1 cellular context compared by ENCODE assay signal in the genomic region with DNA sequence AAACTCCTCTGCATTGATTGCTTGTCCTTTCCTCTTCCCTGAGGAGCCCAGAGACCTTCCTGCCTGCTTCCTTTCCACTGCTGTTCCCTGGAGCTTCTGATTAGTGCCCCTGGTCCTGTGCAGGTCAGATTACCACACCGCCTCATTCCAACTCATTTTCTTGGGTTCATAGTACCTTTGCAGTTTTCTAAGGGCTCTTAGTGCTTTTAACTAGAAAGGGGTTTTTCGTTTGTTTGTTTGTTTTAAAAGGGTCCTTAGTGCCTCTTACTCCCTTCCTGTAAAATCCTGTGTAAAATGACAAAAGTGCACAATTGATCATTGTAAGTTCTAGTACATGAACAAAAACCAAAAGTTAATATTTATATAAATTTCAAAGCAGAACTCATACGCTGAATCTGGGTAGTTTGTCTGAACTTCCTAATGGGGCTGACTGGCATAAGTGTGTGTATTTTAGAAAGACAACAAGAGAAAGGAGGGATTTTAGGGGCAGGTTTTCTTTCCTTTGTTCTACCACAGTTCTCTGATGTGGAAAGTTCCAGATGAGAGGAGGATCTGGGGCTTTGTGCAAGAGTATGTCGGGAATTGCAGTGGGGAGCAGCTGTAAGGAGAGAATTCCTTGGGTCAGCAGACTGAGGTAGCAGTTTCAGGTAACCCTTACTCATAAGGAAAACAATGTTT.
TF ChIP-seq lines count a peak whose summit lies in the region.

No MANE protein-coding gene starts in this region.

TF ChIP-seq in HepG2, 621 proteins besides CTCF, POLR2A, EP300 and RAD21 (continued from another document and continues in another):
- TF ChIP-seq, protein P1, sequence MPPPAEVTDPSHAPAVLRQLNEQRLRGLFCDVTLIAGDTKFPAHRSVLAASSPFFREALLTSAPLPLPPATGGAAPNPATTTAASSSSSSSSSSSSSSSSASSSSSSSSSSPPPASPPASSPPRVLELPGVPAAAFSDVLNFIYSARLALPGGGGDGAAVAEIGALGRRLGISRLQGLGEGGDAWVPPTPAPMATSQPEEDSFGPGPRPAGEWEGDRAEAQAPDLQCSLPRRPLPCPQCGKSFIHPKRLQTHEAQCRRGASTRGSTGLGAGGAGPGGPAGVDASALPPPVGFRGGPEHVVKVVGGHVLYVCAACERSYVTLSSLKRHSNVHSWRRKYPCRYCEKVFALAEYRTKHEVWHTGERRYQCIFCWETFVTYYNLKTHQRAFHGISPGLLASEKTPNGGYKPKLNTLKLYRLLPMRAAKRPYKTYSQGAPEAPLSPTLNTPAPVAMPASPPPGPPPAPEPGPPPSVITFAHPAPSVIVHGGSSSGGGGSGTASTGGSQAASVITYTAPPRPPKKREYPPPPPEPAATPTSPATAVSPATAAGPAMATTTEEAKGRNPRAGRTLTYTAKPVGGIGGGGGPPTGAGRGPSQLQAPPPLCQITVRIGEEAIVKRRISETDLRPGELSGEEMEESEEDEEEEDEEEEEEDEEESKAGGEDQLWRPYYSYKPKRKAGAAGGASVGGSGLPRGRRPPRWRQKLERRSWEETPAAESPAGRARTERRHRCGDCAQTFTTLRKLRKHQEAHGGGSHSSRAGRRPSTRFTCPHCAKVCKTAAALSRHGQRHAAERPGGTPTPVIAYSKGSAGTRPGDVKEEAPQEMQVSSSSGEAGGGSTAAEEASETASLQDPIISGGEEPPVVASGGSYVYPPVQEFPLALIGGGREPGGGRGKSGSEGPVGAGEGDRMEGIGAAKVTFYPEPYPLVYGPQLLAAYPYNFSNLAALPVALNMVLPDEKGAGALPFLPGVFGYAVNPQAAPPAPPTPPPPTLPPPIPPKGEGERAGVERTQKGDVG (CRISPR knock-in tag; IDR thresholded peaks at IDR 0.05; ENCODE audit: borderline replicate concordance), result no peak
- TF ChIP-seq ZSCAN30 (CRISPR knock-in tag; IDR thresholded peaks at IDR 0.05) (no peak), FLYWCH1 (CRISPR knock-in tag; IDR thresholded peaks at IDR 0.05) (no peak), ZNF235 (CRISPR knock-in tag; IDR thresholded peaks at IDR 0.05; ENCODE audit: borderline replicate concordance) (no peak), RORA (CRISPR knock-in tag; IDR thresholded peaks at IDR 0.05) (0 out of 2 replicates have a peak, but pooled peaks have one; percentile 57), DNMT3B (CRISPR knock-in tag; conservative IDR thresholded peaks at IDR 0.05) (peak; percentile 63; the same call in 1 of the 2 replicates), HMG20A (CRISPR knock-in tag; IDR thresholded peaks at IDR 0.05; ENCODE audit: borderline replicate concordance) (peak; percentile 65), BCL6 (CRISPR knock-in tag; IDR thresholded peaks at IDR 0.05) (peak; percentile 72), MED1 (CRISPR knock-in tag; IDR thresholded peaks at IDR 0.05) (peak; percentile 64), FOXC1 (CRISPR knock-in tag; IDR thresholded peaks at IDR 0.05; ENCODE audit: borderline replicate concordance) (no peak), KMT2A (CRISPR knock-in tag; IDR thresholded peaks at IDR 0.05) (no peak), ZNF12 (CRISPR knock-in tag; IDR thresholded peaks at IDR 0.05) (no peak), MAFF (IDR thresholded peaks at IDR 0.05; ENCODE audit: low read depth, low read length) (0 out of 2 replicates have a peak, but pooled peaks have one; percentile 23), RAD51 (IDR thresholded peaks at IDR 0.05; ENCODE audit: borderline replicate concordance) (no peak), KDM4B (CRISPR knock-in tag; IDR thresholded peaks at IDR 0.05) (0 out of 2 replicates have a peak, but pooled peaks have one; percentile 48), SAP130 (CRISPR knock-in tag; IDR thresholded peaks at IDR 0.05; ENCODE audit: low read depth) (peak; percentile 64), ZNF263 (CRISPR knock-in tag; IDR thresholded peaks at IDR 0.05) (no peak), FOXA1 (IDR thresholded peaks at IDR 0.05) (no peak), FOXA1 (CRISPR knock-in tag; IDR thresholded peaks at IDR 0.05) (peak; percentile 10; the same call in 1 of the 2 replicates), ZNF589 (CRISPR knock-in tag; conservative IDR thresholded peaks at IDR 0.05) (no peak), ZNF350 (CRISPR knock-in tag; IDR thresholded peaks at IDR 0.05; ENCODE audit: borderline replicate concordance, low read depth) (0 out of 2 replicates have a peak, but pooled peaks have one; percentile 30), TEAD3 (CRISPR knock-in tag; optimal IDR thresholded peaks at IDR 0.05; ENCODE audit: borderline replicate concordance) (peak; percentile 80), ATM (IDR thresholded peaks at IDR 0.05; ENCODE audit: borderline replicate concordance) (no peak), RBAK (CRISPR knock-in tag; IDR thresholded peaks at IDR 0.05) (no peak), KLF16 (CRISPR knock-in tag; IDR thresholded peaks at IDR 0.05) (no peak; a peak in 2 of 4 replicates), ZSCAN12 (CRISPR knock-in tag; IDR thresholded peaks at IDR 0.05) (no peak), HNRNPUL1 (IDR thresholded peaks at IDR 0.05; ENCODE audit: low read depth, low read length) (no peak), HDAC6 (IDR thresholded peaks at IDR 0.05; ENCODE audit: low read depth, low read length) (no peak), CAMTA2 (CRISPR knock-in tag; IDR thresholded peaks at IDR 0.05; ENCODE audit: borderline replicate concordance) (no peak), BHLHE40 (IDR thresholded peaks at IDR 0.05; ENCODE audit: low read length) (no peak), KDM1A (CRISPR knock-in tag; IDR thresholded peaks at IDR 0.05) (peak; percentile 91), PPARG (CRISPR knock-in tag; conservative IDR thresholded peaks at IDR 0.05) (peak; percentile 35; the same call in 1 of the 2 replicates), KDM2A (CRISPR knock-in tag; IDR thresholded peaks at IDR 0.05; ENCODE audit: borderline replicate concordance, low read depth) (0 out of 2 replicates have a peak, but pooled peaks have one; percentile 19), IKZF1 (IDR thresholded peaks at IDR 0.05) (no peak)
- TF ChIP-seq, protein P2, sequence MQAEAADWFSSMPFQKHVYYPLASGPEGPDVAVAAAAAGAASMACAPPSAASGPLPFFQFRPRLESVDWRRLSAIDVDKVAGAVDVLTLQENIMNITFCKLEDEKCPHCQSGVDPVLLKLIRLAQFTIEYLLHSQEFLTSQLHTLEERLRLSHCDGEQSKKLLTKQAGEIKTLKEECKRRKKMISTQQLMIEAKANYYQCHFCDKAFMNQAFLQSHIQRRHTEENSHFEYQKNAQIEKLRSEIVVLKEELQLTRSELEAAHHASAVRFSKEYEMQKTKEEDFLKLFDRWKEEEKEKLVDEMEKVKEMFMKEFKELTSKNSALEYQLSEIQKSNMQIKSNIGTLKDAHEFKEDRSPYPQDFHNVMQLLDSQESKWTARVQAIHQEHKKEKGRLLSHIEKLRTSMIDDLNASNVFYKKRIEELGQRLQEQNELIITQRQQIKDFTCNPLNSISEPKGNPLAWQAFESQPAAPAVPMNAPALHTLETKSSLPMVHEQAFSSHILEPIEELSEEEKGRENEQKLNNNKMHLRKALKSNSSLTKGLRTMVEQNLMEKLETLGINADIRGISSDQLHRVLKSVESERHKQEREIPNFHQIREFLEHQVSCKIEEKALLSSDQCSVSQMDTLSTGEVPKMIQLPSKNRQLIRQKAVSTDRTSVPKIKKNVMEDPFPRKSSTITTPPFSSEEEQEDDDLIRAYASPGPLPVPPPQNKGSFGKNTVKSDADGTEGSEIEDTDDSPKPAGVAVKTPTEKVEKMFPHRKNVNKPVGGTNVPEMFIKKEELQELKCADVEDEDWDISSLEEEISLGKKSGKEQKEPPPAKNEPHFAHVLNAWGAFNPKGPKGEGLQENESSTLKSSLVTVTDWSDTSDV (CRISPR knock-in tag; IDR thresholded peaks at IDR 0.05), result no peak
- TF ChIP-seq, protein P3, sequence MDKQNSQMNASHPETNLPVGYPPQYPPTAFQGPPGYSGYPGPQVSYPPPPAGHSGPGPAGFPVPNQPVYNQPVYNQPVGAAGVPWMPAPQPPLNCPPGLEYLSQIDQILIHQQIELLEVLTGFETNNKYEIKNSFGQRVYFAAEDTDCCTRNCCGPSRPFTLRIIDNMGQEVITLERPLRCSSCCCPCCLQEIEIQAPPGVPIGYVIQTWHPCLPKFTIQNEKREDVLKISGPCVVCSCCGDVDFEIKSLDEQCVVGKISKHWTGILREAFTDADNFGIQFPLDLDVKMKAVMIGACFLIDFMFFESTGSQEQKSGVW (CRISPR knock-in tag; IDR thresholded peaks at IDR 0.05; ENCODE audit: borderline replicate concordance), result no peak
- TF ChIP-seq, protein P4, sequence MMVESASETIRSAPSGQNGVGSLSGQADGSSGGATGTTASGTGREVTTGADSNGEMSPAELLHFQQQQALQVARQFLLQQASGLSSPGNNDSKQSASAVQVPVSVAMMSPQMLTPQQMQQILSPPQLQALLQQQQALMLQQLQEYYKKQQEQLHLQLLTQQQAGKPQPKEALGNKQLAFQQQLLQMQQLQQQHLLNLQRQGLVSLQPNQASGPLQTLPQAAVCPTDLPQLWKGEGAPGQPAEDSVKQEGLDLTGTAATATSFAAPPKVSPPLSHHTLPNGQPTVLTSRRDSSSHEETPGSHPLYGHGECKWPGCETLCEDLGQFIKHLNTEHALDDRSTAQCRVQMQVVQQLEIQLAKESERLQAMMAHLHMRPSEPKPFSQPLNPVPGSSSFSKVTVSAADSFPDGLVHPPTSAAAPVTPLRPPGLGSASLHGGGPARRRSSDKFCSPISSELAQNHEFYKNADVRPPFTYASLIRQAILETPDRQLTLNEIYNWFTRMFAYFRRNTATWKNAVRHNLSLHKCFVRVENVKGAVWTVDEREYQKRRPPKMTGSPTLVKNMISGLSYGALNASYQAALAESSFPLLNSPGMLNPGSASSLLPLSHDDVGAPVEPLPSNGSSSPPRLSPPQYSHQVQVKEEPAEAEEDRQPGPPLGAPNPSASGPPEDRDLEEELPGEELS (CRISPR knock-in tag; IDR thresholded peaks at IDR 0.05), result peak; percentile 56; the same call in 1 of the 2 replicates
- TF ChIP-seq, protein P5, sequence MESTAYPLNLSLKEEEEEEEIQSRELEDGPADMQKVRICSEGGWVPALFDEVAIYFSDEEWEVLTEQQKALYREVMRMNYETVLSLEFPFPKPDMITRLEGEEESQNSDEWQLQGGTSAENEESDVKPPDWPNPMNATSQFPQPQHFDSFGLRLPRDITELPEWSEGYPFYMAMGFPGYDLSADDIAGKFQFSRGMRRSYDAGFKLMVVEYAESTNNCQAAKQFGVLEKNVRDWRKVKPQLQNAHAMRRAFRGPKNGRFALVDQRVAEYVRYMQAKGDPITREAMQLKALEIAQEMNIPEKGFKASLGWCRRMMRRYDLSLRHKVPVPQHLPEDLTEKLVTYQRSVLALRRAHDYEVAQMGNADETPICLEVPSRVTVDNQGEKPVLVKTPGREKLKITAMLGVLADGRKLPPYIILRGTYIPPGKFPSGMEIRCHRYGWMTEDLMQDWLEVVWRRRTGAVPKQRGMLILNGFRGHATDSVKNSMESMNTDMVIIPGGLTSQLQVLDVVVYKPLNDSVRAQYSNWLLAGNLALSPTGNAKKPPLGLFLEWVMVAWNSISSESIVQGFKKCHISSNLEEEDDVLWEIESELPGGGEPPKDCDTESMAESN (CRISPR knock-in tag; conservative IDR thresholded peaks at IDR 0.05), result no peak
- TF ChIP-seq, protein P6, sequence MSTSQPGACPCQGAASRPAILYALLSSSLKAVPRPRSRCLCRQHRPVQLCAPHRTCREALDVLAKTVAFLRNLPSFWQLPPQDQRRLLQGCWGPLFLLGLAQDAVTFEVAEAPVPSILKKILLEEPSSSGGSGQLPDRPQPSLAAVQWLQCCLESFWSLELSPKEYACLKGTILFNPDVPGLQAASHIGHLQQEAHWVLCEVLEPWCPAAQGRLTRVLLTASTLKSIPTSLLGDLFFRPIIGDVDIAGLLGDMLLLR (CRISPR knock-in tag; IDR thresholded peaks at IDR 0.05), result no peak
- TF ChIP-seq, protein P7, sequence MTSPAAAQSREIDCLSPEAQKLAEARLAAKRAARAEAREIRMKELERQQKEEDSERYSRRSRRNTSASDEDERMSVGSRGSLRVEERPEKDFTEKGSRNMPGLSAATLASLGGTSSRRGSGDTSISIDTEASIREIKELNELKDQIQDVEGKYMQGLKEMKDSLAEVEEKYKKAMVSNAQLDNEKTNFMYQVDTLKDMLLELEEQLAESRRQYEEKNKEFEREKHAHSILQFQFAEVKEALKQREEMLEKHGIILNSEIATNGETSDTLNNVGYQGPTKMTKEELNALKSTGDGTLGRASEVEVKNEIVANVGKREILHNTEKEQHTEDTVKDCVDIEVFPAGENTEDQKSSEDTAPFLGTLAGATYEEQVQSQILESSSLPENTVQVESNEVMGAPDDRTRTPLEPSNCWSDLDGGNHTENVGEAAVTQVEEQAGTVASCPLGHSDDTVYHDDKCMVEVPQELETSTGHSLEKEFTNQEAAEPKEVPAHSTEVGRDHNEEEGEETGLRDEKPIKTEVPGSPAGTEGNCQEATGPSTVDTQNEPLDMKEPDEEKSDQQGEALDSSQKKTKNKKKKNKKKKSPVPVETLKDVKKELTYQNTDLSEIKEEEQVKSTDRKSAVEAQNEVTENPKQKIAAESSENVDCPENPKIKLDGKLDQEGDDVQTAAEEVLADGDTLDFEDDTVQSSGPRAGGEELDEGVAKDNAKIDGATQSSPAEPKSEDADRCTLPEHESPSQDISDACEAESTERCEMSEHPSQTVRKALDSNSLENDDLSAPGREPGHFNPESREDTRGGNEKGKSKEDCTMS (CRISPR knock-in tag; conservative IDR thresholded peaks at IDR 0.05), result no peak
- TF ChIP-seq, protein P8, sequence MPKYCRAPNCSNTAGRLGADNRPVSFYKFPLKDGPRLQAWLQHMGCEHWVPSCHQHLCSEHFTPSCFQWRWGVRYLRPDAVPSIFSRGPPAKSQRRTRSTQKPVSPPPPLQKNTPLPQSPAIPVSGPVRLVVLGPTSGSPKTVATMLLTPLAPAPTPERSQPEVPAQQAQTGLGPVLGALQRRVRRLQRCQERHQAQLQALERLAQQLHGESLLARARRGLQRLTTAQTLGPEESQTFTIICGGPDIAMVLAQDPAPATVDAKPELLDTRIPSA (CRISPR knock-in tag; IDR thresholded peaks at IDR 0.05; ENCODE audit: borderline replicate concordance), result no peak
- TF ChIP-seq, protein P9, sequence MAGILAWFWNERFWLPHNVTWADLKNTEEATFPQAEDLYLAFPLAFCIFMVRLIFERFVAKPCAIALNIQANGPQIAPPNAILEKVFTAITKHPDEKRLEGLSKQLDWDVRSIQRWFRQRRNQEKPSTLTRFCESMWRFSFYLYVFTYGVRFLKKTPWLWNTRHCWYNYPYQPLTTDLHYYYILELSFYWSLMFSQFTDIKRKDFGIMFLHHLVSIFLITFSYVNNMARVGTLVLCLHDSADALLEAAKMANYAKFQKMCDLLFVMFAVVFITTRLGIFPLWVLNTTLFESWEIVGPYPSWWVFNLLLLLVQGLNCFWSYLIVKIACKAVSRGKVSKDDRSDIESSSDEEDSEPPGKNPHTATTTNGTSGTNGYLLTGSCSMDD (CRISPR knock-in tag; IDR thresholded peaks at IDR 0.05), result no peak
- TF ChIP-seq, protein P10, sequence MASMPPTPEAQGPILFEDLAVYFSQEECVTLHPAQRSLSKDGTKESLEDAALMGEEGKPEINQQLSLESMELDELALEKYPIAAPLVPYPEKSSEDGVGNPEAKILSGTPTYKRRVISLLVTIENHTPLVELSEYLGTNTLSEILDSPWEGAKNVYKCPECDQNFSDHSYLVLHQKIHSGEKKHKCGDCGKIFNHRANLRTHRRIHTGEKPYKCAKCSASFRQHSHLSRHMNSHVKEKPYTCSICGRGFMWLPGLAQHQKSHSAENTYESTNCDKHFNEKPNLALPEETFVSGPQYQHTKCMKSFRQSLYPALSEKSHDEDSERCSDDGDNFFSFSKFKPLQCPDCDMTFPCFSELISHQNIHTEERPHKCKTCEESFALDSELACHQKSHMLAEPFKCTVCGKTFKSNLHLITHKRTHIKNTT (CRISPR knock-in tag; IDR thresholded peaks at IDR 0.05), result no peak
